10 cellular contexts compared by ENCODE assay signal in the genomic region with DNA sequence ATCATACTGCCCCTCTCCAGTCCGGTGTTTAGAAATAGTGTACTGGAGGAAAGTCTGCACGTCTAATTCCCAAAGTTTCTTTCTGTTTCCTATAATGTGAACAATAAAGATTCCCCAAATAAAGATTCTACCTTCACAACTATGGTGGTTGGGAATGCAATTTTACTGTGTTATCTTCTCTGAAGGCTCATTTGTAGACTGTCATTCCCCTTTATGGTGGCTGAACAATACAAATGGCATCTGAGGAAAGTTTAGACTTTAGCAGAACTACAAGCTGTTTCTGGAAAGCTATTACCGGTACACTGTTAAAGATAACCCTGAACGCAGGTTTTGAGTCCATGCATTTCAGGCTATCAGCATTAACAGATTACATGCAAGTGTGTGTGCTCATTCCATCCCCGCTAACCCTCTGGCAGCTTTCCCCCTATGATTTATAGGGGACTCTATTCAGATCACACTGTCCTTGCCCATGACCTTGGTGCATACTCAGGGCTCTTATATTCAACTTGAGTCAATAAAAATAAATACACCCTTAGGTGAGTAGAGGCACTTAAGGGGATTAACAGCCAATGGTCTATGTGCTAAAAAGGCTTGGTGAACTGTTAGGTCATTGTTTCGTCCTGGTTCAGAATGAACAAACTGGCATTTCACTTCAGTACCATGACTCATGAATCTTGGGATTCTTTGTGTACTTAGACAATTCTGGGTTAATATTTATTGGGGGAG.
DNase-seq lines count a peak whose midpoint lies in the region; ATAC-seq and TF ChIP-seq lines count a peak whose summit lies in the region.
"Had no signal": no experiment of that assay in that cellular context is flagged by ENCODE, and none has a peak within 500 bp of the region (broad histone marks: within the 10 kb centered on the region; RNA-seq: fewer than 3 reads in every experiment).

No MANE protein-coding gene starts in this region.

- H3K4me1 Mint-ChIP-seq in endodermal cell (peaks cover 2% of the 10 kb centered on the region), osteocyte (ENCODE audit: unreplicated experiment) (peaks cover 57% of the 10 kb centered on the region)
- H3K4me1 Mint-ChIP-seq: naive thymus-derived CD4-positive, alpha-beta T cell had no signal

- H3K23ac ChIP-seq in mesendoderm (ENCODE audit: low read length), result no peak overlapping the region

- H3K36me3 ChIP-seq in endodermal cell (ENCODE audit: control insufficient read depth, insufficient read depth, low read length) (no peaks in the 10 kb centered on the region), mesendoderm (ENCODE audit: control insufficient read depth, insufficient read depth, low read length) (no peaks in the 10 kb centered on the region)

- H3K9ac ChIP-seq in endodermal cell (ENCODE audit: extremely low read depth, low read length, poor library complexity, severe bottlenecking) (no peak overlapping the region), mesendoderm (ENCODE audit: low read length) (no peak overlapping the region)

- no peak overlapping the region for H4K5ac ChIP-seq in mesendoderm (ENCODE audit: low read length)

- H3K4me3 Mint-ChIP-seq in endodermal cell (no peak overlapping the region), osteocyte (ENCODE audit: unreplicated experiment) (no peak overlapping the region)
- H3K4me3 Mint-ChIP-seq: naive thymus-derived CD4-positive, alpha-beta T cell had no signal

- H3K56ac ChIP-seq in mesendoderm (ENCODE audit: low read length), result no peak overlapping the region

- no peaks in the 10 kb centered on the region for H3K4me1 ChIP-seq in endodermal cell (ENCODE audit: control insufficient read depth, insufficient read depth, low read length)
- no peaks in the 10 kb centered on the region for H3K4me1 ChIP-seq in mesendoderm (ENCODE audit: control insufficient read depth, low read depth, low read length)

- no peak overlapping the region for H3K4me3 ChIP-seq in endodermal cell (ENCODE audit: low read length)
- H3K4me3 ChIP-seq in mesendoderm (ENCODE audit: low read length), result no peak overlapping the region

- 93% methylated on average over 3 to 5 of the region's 6 CpGs for WGBS in endodermal cell (ENCODE audit: insufficient coverage in 1 of 2, insufficient read length in 1 of 2), 2 experiments
- WGBS in mesendoderm (ENCODE audit: extremely low coverage, insufficient coverage, low lambda C conversion rate), result no CpG with 5 or more reads among the region's 6 CpGs

- H3K9me3 Mint-ChIP-seq in endodermal cell (no peaks in the 10 kb centered on the region), osteocyte (ENCODE audit: unreplicated experiment) (peaks cover 3% of the 10 kb centered on the region)
- H3K9me3 Mint-ChIP-seq: naive thymus-derived CD4-positive, alpha-beta T cell had no signal

- H2BK5ac ChIP-seq in mesendoderm (ENCODE audit: low read length), result no peak overlapping the region

- no peak overlapping the region for H3K18ac ChIP-seq in mesendoderm (ENCODE audit: low read length)

- no peak overlapping the region for H3K4ac ChIP-seq in mesendoderm (ENCODE audit: low read depth, low read length)

- peak; percentile 85 for DNase-seq in NCI-H2227 treated with DMSO at 0.1 percent for 48 hours (lab: John Stamatoyannopoulos, UW)
- DNase-seq in endodermal cell, result no peak
- DNase-seq in osteocyte (ENCODE audit: extremely low spot score, unreplicated experiment), result no peak
- no peak for DNase-seq in activated T-cell treated with anti-CD3 and anti-CD28 coated beads, Interleukin-2, amount 50 U/mL, for 48 hours
- no peak for DNase-seq in COR-L47 (lab: John Stamatoyannopoulos, UW)
- DNase-seq in mesendoderm, result no peak
- DNase-seq: naive thymus-derived CD4-positive, alpha-beta T cell; NCI-H1105 had no signal

- TF ChIP-seq CTCF in endodermal cell (conservative IDR thresholded peaks at IDR 0.05) (no peak), osteocyte (IDR thresholded peaks at IDR 0.05) (no peak)

- no peaks in the 10 kb centered on the region for H3K9me3 ChIP-seq in endodermal cell (ENCODE audit: control insufficient read depth, low read length)

- no peaks in the 10 kb centered on the region for H3K79me2 ChIP-seq in mesendoderm (ENCODE audit: control insufficient read depth, insufficient read depth, low read length)

- ATAC-seq in GM21786 (IDR thresholded peaks at IDR 0.05; ENCODE audit: unreplicated experiment), result peak; percentile 56
- no peak for ATAC-seq in GM21529 (IDR thresholded peaks at IDR 0.05; ENCODE audit: unreplicated experiment)
- ATAC-seq: naive thymus-derived CD4-positive, alpha-beta T cell had no signal

- H3K79me1 ChIP-seq in mesendoderm (ENCODE audit: low read length), result no peaks in the 10 kb centered on the region

- no peak overlapping the region for H3K27ac Mint-ChIP-seq in endodermal cell
- H3K27ac Mint-ChIP-seq in osteocyte (ENCODE audit: unreplicated experiment), result peak overlapping the region; percentile 83
- H3K27ac Mint-ChIP-seq: naive thymus-derived CD4-positive, alpha-beta T cell had no signal

- no peaks in the 10 kb centered on the region for H3K27me3 ChIP-seq in endodermal cell (ENCODE audit: control insufficient read depth, insufficient read depth, low read length, poor library complexity, severe bottlenecking)
- H3K27me3 ChIP-seq in mesendoderm (ENCODE audit: insufficient read depth, low read length, poor library complexity), result no peaks in the 10 kb centered on the region

- no peak overlapping the region for H3K4me2 ChIP-seq in mesendoderm (ENCODE audit: low read length)

- no peaks in the 10 kb centered on the region for H3K36me3 Mint-ChIP-seq in endodermal cell (ENCODE audit: low read depth)
- H3K36me3 Mint-ChIP-seq in osteocyte (ENCODE audit: unreplicated experiment), result peaks cover 4% of the 10 kb centered on the region
- H3K36me3 Mint-ChIP-seq: naive thymus-derived CD4-positive, alpha-beta T cell had no signal

- H3K27ac ChIP-seq in endodermal cell (ENCODE audit: low read depth, low read length) (peak overlapping the region; percentile 30), mesendoderm (ENCODE audit: low read depth, low read length) (no peak overlapping the region)

- no peak overlapping the region for H2BK15ac ChIP-seq in mesendoderm (replicated peaks; ENCODE audit: low read depth)

- no peak overlapping the region for H2AK5ac ChIP-seq in mesendoderm (ENCODE audit: low read length)

- H2BK120ac ChIP-seq in mesendoderm (ENCODE audit: low read depth, low read length), result no peak overlapping the region

- no peaks in the 10 kb centered on the region for H3K27me3 Mint-ChIP-seq in endodermal cell (ENCODE audit: insufficient read depth)
- no peaks in the 10 kb centered on the region for H3K27me3 Mint-ChIP-seq in osteocyte (ENCODE audit: unreplicated experiment)

- H4K8ac ChIP-seq in mesendoderm (ENCODE audit: low read depth, low read length), result no peak overlapping the region
